ENCODE assay signal across 36 cellular contexts in the genomic region with DNA sequence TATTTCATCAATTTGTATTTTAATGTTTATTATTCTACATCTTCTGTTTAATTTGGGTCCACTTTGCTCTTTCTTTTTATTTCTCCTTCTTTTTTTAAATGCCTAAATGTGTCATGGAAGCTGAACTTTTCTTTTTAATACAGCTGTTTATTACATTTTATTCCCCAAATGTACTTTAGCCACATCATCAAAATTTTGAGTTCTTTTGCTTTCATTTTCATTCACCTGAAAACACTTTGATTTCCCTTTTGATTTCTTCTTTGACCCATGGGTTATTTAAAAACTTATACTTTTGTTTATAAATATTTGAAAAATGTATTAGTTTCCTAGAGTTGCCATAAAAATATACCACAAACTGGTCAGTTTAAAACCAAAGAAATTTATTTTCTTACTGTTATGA.
"Had no signal": no experiment of that assay in that cellular context is flagged by ENCODE, and none has a peak within 500 bp of the region (broad histone marks: within the 10 kb centered on the region; RNA-seq: fewer than 3 reads in every experiment).

No MANE protein-coding gene starts in this region.

- H3K36me3 ChIP-seq: ascending aorta, cardiac muscle cell had no signal

- DNase-seq: activated B cell treated with CpG ODN at 0.5 μM for 24 hours; activated CD4-positive, alpha-beta memory T cell treated with anti-CD3 and anti-CD28 coated beads for 36 hours; activated CD4-positive, alpha-beta T cell treated with anti-CD3 and anti-CD28 coated beads for 4 hours; activated CD4-positive, alpha-beta T cell treated with anti-CD3 and anti-CD28 coated beads, Interleukin-2, amount 10 ng/mL, durations not matched to agents 24 days and 14 days; activated CD4-positive, alpha-beta T cell treated with anti-CD3 and anti-CD28 coated beads, Interleukin-2, amount 50 U/mL, for 1 hour; activated CD4-positive, alpha-beta T cell treated with anti-CD3 and anti-CD28 coated beads, Interleukin-2, amount 50 U/mL, for 4 hours; activated CD4-positive, CD25-positive, alpha-beta regulatory T cell treated with anti-CD3 and anti-CD28 coated beads, Interleukin-2, amount 50 U/mL, for 72 hours; activated CD8-positive, alpha-beta memory T cell treated with anti-CD3 and anti-CD28 coated beads, Interleukin-2, amount 50 U/mL, for 48 hours; activated CD8-positive, alpha-beta T cell treated with anti-CD3 and anti-CD28 coated beads for 36 hours; activated effector memory CD4-positive, alpha-beta T cell treated with Interleukin-2 at 50 U/mL for 16 hours; activated gamma-delta T cell; activated naive CD4-positive, alpha-beta T cell treated with anti-CD3 and anti-CD28 coated beads, Interleukin-2, amount 10 ng/mL, durations not matched to agents 7 days and 5 days; activated naive CD4-positive, alpha-beta T cell treated with Interleukin-2 at 50 U/mL for 16 hours; activated naive CD8-positive, alpha-beta T cell treated with anti-CD3 and anti-CD28 coated beads, Interleukin-2, amount 10 ng/mL, durations not matched to agents 7 days and 5 days; activated naive CD8-positive, alpha-beta T cell treated with anti-CD3 and anti-CD28 coated beads, Interleukin-2, amount 50 U/mL, for 24 hours; activated T-cell treated with anti-CD3 and anti-CD28 coated beads, Interleukin-2, amount 50 U/mL, for 24 hours; activated T-cell treated with anti-CD3 and anti-CD28 coated beads, Interleukin-2, amount 50 U/mL, for 48 hours; amygdala; anterior cingulate cortex; caudate nucleus; cerebellar nuclear complex; T-helper 1 cell; T-helper 2 cell; T-helper 9 cell had no signal

- H3K9me3 ChIP-seq: ascending aorta had no signal

- H3K27me3 Mint-ChIP-seq: activated B cell treated with CpG ODN at 0.5 μM for 24 hours; activated CD4-positive, alpha-beta memory T cell treated with anti-CD3 and anti-CD28 coated beads for 36 hours; activated CD4-positive, alpha-beta T cell treated with anti-CD3 and anti-CD28 coated beads, Interleukin-2, amount 10 ng/mL, durations not matched to agents 24 days and 14 days; activated CD8-positive, alpha-beta T cell treated with anti-CD3 and anti-CD28 coated beads for 36 hours; activated naive CD4-positive, alpha-beta T cell treated with anti-CD3 and anti-CD28 coated beads, Interleukin-2, amount 10 ng/mL, durations not matched to agents 7 days and 5 days; activated naive CD4-positive, alpha-beta T cell treated with anti-CD3 and anti-CD28 coated beads, Interleukin-2, amount 50 U/mL, for 24 hours; activated naive CD8-positive, alpha-beta T cell; activated naive CD8-positive, alpha-beta T cell treated with anti-CD3 and anti-CD28 coated beads, Interleukin-2, amount 50 U/mL, for 24 hours; activated T-cell treated with anti-CD3 and anti-CD28 coated beads, Interleukin-2, amount 50 U/mL, for 24 hours; central memory CD8-positive, alpha-beta T cell had no signal

- H3K4me1 ChIP-seq: ascending aorta had no signal

- H3K36me3 Mint-ChIP-seq: activated CD4-positive, alpha-beta memory T cell treated with anti-CD3 and anti-CD28 coated beads for 36 hours; activated naive CD4-positive, alpha-beta T cell treated with anti-CD3 and anti-CD28 coated beads, Interleukin-2, amount 10 ng/mL, durations not matched to agents 7 days and 5 days; activated naive CD4-positive, alpha-beta T cell treated with anti-CD3 and anti-CD28 coated beads, Interleukin-2, amount 50 U/mL, for 24 hours; activated naive CD8-positive, alpha-beta T cell; activated naive CD8-positive, alpha-beta T cell treated with anti-CD3 and anti-CD28 coated beads, Interleukin-2, amount 10 ng/mL, durations not matched to agents 7 days and 5 days; brain had no signal

- H3K4me3 Mint-ChIP-seq: activated B cell treated with CpG ODN at 0.5 μM for 24 hours; activated CD4-positive, alpha-beta memory T cell treated with anti-CD3 and anti-CD28 coated beads for 36 hours; activated CD4-positive, alpha-beta T cell treated with anti-CD3 and anti-CD28 coated beads, Interleukin-2, amount 10 ng/mL, durations not matched to agents 24 days and 14 days; activated CD8-positive, alpha-beta T cell treated with anti-CD3 and anti-CD28 coated beads for 36 hours; activated naive CD4-positive, alpha-beta T cell treated with anti-CD3 and anti-CD28 coated beads, Interleukin-2, amount 10 ng/mL, durations not matched to agents 7 days and 5 days; activated naive CD4-positive, alpha-beta T cell treated with anti-CD3 and anti-CD28 coated beads, Interleukin-2, amount 50 U/mL, for 24 hours; activated naive CD8-positive, alpha-beta T cell; activated naive CD8-positive, alpha-beta T cell treated with anti-CD3 and anti-CD28 coated beads, Interleukin-2, amount 10 ng/mL, durations not matched to agents 7 days and 5 days; activated naive CD8-positive, alpha-beta T cell treated with anti-CD3 and anti-CD28 coated beads, Interleukin-2, amount 50 U/mL, for 24 hours; activated T-cell treated with anti-CD3 and anti-CD28 coated beads, Interleukin-2, amount 50 U/mL, for 24 hours; brain; central memory CD8-positive, alpha-beta T cell; T-helper 1 cell treated with Interleukin-12 subunit alpha and Interleukin-12 subunit beta and Interleukin-4 antibody, amounts not matched to agents 30 μg/mL and 1 μg/mL, for 36 hours; T-helper 2 cell treated with Interferon-gamma antibody and Interleukin-4, amounts not matched to agents 5 μg/mL and 100 μg/mL, for 36 hours had no signal

- ATAC-seq: activated CD8-positive, alpha-beta T cell treated with anti-CD3 and anti-CD28 coated beads for 36 hours; activated naive CD8-positive, alpha-beta T cell treated with anti-CD3 and anti-CD28 coated beads, Interleukin-2, amount 50 U/mL, for 24 hours had no signal

- H3K4me3 ChIP-seq: ascending aorta, cardiac muscle cell had no signal

- H3K27ac ChIP-seq: ascending aorta, cardiac muscle cell, VCaP had no signal

- FAIRE-seq: bronchial epithelial cell, TTC549 had no signal

- H3K4me1 Mint-ChIP-seq: activated B cell treated with CpG ODN at 0.5 μM for 24 hours; activated CD4-positive, alpha-beta T cell treated with anti-CD3 and anti-CD28 coated beads, Interleukin-2, amount 10 ng/mL, durations not matched to agents 24 days and 14 days; activated naive CD4-positive, alpha-beta T cell treated with anti-CD3 and anti-CD28 coated beads, Interleukin-2, amount 10 ng/mL, durations not matched to agents 7 days and 5 days; activated naive CD4-positive, alpha-beta T cell treated with anti-CD3 and anti-CD28 coated beads, Interleukin-2, amount 50 U/mL, for 24 hours; activated naive CD8-positive, alpha-beta T cell treated with anti-CD3 and anti-CD28 coated beads, Interleukin-2, amount 10 ng/mL, durations not matched to agents 7 days and 5 days; activated naive CD8-positive, alpha-beta T cell treated with anti-CD3 and anti-CD28 coated beads, Interleukin-2, amount 50 U/mL, for 24 hours; brain; central memory CD8-positive, alpha-beta T cell had no signal

- H3K9me3 Mint-ChIP-seq: activated B cell treated with CpG ODN at 0.5 μM for 24 hours; activated CD4-positive, alpha-beta T cell treated with anti-CD3 and anti-CD28 coated beads, Interleukin-2, amount 10 ng/mL, durations not matched to agents 24 days and 14 days; activated naive CD4-positive, alpha-beta T cell treated with anti-CD3 and anti-CD28 coated beads, Interleukin-2, amount 10 ng/mL, durations not matched to agents 7 days and 5 days; activated naive CD4-positive, alpha-beta T cell treated with anti-CD3 and anti-CD28 coated beads, Interleukin-2, amount 50 U/mL, for 24 hours; activated T-cell treated with anti-CD3 and anti-CD28 coated beads, Interleukin-2, amount 50 U/mL, for 24 hours; activated T-helper 2 cell treated with anti-CD3 and anti-CD28 coated beads, Interferon-gamma antibody, Interleukin-2, Interleukin-4, amounts not matched to agents 10 μg/mL and 5 μg/mL and 100 μg/mL, durations not matched to agents 14 hours and 24 hours and 36 hours; brain had no signal

- H3K27me3 ChIP-seq: ascending aorta, cardiac muscle cell had no signal

- H3K27ac Mint-ChIP-seq: activated B cell treated with CpG ODN at 0.5 μM for 24 hours; activated CD4-positive, alpha-beta memory T cell treated with anti-CD3 and anti-CD28 coated beads for 36 hours; activated CD4-positive, alpha-beta T cell treated with anti-CD3 and anti-CD28 coated beads, Interleukin-2, amount 10 ng/mL, durations not matched to agents 24 days and 14 days; activated CD8-positive, alpha-beta T cell treated with anti-CD3 and anti-CD28 coated beads for 36 hours; activated naive CD4-positive, alpha-beta T cell treated with anti-CD3 and anti-CD28 coated beads, Interleukin-2, amount 10 ng/mL, durations not matched to agents 7 days and 5 days; activated naive CD4-positive, alpha-beta T cell treated with anti-CD3 and anti-CD28 coated beads, Interleukin-2, amount 50 U/mL, for 24 hours; activated naive CD8-positive, alpha-beta T cell; activated naive CD8-positive, alpha-beta T cell treated with anti-CD3 and anti-CD28 coated beads, Interleukin-2, amount 10 ng/mL, durations not matched to agents 7 days and 5 days; activated naive CD8-positive, alpha-beta T cell treated with anti-CD3 and anti-CD28 coated beads, Interleukin-2, amount 50 U/mL, for 24 hours; activated T-cell treated with anti-CD3 and anti-CD28 coated beads, Interleukin-2, amount 50 U/mL, for 24 hours; activated T-helper 2 cell treated with anti-CD3 and anti-CD28 coated beads, Interferon-gamma antibody, Interleukin-2, Interleukin-4, amounts not matched to agents 10 μg/mL and 5 μg/mL and 100 μg/mL, durations not matched to agents 14 hours and 24 hours and 36 hours; brain; T-helper 1 cell treated with Interleukin-12 subunit alpha and Interleukin-12 subunit beta and Interleukin-4 antibody, amounts not matched to agents 30 μg/mL and 1 μg/mL, for 36 hours; T-helper 2 cell treated with Interferon-gamma antibody and Interleukin-4, amounts not matched to agents 5 μg/mL and 100 μg/mL, for 36 hours had no signal
